ENCODE assay signal across 20 cellular contexts in the genomic region with DNA sequence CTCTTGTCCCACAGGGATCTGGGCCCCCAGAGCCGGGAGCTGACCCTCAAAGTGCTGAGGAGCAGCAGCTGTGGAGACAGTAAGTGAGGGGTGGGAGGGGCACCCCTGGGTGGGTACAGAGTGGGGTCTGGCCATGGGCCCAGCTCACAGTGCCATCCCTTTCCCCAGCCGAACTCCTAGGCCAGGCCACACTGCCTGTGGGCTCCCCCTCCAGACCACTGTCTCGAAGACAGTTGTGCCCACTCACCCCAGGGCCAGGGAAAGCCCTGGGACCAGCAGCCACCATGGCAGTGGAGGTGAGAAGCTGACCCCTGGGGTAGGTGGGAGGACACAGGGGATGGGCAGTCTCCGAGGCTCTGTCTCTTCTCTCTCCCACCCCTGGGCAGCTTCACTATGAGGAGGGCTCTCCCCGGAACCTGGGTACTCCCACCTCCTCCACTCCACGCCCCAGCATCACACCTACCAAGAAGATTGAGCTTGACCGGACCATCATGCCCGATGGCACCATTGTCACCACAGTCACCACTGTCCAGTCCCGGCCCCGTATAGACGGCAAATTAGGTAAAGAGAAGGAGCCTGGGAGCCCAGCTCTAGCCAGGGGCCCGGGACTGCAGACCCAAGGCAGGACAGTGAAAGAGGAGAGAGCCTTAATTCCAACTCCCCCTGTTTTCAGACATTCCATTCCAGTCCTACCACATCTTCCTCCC. TPM values are rescaled to one million over a fixed set of nuclear protein-coding genes. Genes with fewer than 3 reads are reported as not detected.
"Had no signal": no experiment of that assay in that cellular context is flagged by ENCODE, and none has a peak within 500 bp of the region (broad histone marks: within the 10 kb centered on the region; RNA-seq: fewer than 3 reads in every experiment).

No MANE protein-coding gene starts in this region.

- H3K9me3 Mint-ChIP-seq: activated T-cell treated with anti-CD3 and anti-CD28 coated beads, Interleukin-2, amount 50 U/mL, for 4 hours; immature natural killer cell; memory B cell; naive B cell had no signal

- H3K27ac Mint-ChIP-seq: memory B cell, naive B cell had no signal

- H3K4me1 ChIP-seq: parathyroid adenoma had no signal

- H3K27me3 Mint-ChIP-seq: memory B cell, naive B cell had no signal

- H3K27ac ChIP-seq: ascending aorta, coronary artery, esophagus muscularis mucosa, heart right ventricle, parathyroid adenoma, SK-N-MC, thoracic aorta had no signal

- ATAC-seq: activated T-cell treated with anti-CD3 and anti-CD28 coated beads, Interleukin-2, amount 50 U/mL, for 4 hours; heart right ventricle; mucosa of descending colon; sciatic nerve had no signal

- H3K27me3 ChIP-seq: ascending aorta, esophagus muscularis mucosa, heart right ventricle had no signal

- DNase-seq: activated CD4-positive, CD25-positive, alpha-beta regulatory T cell; activated effector memory CD4-positive, alpha-beta T cell treated with anti-CD3 and anti-CD28 coated beads, Interleukin-2, amount 50 U/mL, for 16 hours; activated T-cell treated with anti-CD3 and anti-CD28 coated beads, Interleukin-2, amount 50 U/mL, for 4 hours; effector CD8-positive, alpha-beta T cell; heart right ventricle; immature natural killer cell; kidney glomerular epithelial cell; mucosa of descending colon; naive B cell; stimulated activated CD4-positive, alpha-beta T cell treated with anti-CD3 and anti-CD28 coated beads, Interleukin-4, amount 100 ng/mL, for 1 hour; T1000 had no signal

- H3K9me3 ChIP-seq: ascending aorta, esophagus muscularis mucosa, heart right ventricle, mucosa of descending colon, thoracic aorta had no signal

- H3K4me3 ChIP-seq: ascending aorta, coronary artery, esophagus muscularis mucosa, heart right ventricle, mucosa of descending colon, SK-N-MC, smooth muscle cell, thoracic aorta had no signal

- H3K4me3 Mint-ChIP-seq: activated T-cell treated with anti-CD3 and anti-CD28 coated beads, Interleukin-2, amount 50 U/mL, for 4 hours; immature natural killer cell; memory B cell had no signal

RNA-seq across cellular contexts. Expression of a gene that starts 36.4 kb away (rescaled TPM):
- total RNA-seq: ascending aorta, sciatic nerve had no signal
- polyA plus RNA-seq: immature natural killer cell had no signal
